ENCODE assay signal across 1 cellular context in the genomic region with DNA sequence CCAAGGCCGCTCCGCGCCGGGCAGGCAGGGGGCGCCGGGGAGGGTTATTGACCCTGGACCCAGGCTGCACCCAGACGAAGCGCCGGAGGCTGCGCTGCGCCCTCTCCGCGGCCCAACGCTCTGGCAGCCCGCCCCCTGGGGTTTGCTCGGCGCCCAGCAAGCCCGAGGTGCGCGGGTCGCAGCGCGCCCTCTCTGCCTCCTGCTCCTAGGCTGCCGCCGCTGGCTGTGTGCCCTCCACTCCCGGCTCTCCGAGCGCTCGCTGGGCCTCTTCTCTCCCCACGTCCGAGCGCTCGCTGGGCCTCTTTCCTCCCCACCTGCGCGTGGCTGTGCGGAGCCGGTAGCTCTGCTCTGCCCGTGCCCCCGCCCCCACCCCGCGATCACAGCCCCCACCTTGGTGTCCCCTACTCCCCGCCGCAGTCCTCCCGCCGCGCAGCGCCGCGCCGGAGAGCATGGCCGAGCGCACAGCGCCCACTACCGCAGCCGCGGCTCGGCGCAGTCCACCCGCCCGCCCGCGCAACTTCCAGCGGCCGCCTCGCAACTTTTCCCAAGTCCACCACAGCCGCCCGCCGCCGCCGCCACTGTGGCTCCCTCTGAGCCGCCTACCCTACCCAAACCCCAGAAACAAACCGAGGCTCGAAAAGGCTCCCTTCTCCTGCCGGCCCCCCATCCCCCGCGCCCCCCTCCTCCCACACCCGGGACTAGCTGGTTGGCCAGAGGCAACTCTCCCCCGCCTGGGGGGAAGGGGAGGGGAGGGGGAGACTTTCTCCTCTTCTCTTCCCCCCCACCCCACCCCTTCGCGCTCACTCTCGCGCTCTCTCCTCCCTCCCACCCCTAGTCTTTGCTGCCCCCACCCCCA.
TF ChIP-seq lines count a peak whose summit lies in the region.

No MANE protein-coding gene starts in this region.

TF ChIP-seq in HepG2, 621 proteins besides CTCF, POLR2A, EP300 and RAD21 (continued from another document and continues in another):
- TF ChIP-seq, protein P1, sequence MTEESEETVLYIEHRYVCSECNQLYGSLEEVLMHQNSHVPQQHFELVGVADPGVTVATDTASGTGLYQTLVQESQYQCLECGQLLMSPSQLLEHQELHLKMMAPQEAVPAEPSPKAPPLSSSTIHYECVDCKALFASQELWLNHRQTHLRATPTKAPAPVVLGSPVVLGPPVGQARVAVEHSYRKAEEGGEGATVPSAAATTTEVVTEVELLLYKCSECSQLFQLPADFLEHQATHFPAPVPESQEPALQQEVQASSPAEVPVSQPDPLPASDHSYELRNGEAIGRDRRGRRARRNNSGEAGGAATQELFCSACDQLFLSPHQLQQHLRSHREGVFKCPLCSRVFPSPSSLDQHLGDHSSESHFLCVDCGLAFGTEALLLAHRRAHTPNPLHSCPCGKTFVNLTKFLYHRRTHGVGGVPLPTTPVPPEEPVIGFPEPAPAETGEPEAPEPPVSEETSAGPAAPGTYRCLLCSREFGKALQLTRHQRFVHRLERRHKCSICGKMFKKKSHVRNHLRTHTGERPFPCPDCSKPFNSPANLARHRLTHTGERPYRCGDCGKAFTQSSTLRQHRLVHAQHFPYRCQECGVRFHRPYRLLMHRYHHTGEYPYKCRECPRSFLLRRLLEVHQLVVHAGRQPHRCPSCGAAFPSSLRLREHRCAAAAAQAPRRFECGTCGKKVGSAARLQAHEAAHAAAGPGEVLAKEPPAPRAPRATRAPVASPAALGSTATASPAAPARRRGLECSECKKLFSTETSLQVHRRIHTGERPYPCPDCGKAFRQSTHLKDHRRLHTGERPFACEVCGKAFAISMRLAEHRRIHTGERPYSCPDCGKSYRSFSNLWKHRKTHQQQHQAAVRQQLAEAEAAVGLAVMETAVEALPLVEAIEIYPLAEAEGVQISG (CRISPR knock-in tag; IDR thresholded peaks at IDR 0.05), result peak; percentile 89
- TF ChIP-seq ELF4 (CRISPR knock-in tag; IDR thresholded peaks at IDR 0.05; ENCODE audit: borderline replicate concordance), result no peak
- TF ChIP-seq, protein P2, sequence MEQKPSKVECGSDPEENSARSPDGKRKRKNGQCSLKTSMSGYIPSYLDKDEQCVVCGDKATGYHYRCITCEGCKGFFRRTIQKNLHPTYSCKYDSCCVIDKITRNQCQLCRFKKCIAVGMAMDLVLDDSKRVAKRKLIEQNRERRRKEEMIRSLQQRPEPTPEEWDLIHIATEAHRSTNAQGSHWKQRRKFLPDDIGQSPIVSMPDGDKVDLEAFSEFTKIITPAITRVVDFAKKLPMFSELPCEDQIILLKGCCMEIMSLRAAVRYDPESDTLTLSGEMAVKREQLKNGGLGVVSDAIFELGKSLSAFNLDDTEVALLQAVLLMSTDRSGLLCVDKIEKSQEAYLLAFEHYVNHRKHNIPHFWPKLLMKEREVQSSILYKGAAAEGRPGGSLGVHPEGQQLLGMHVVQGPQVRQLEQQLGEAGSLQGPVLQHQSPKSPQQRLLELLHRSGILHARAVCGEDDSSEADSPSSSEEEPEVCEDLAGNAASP (CRISPR knock-in tag; IDR thresholded peaks at IDR 0.05; ENCODE audit: borderline replicate concordance), result no peak; the same call in 1 of the 2 replicates
- TF ChIP-seq ZNF839 (CRISPR knock-in tag; IDR thresholded peaks at IDR 0.05; ENCODE audit: borderline replicate concordance), result no peak
- TF ChIP-seq, protein P3, sequence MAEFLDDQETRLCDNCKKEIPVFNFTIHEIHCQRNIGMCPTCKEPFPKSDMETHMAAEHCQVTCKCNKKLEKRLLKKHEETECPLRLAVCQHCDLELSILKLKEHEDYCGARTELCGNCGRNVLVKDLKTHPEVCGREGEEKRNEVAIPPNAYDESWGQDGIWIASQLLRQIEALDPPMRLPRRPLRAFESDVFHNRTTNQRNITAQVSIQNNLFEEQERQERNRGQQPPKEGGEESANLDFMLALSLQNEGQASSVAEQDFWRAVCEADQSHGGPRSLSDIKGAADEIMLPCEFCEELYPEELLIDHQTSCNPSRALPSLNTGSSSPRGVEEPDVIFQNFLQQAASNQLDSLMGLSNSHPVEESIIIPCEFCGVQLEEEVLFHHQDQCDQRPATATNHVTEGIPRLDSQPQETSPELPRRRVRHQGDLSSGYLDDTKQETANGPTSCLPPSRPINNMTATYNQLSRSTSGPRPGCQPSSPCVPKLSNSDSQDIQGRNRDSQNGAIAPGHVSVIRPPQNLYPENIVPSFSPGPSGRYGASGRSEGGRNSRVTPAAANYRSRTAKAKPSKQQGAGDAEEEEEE (CRISPR knock-in tag; IDR thresholded peaks at IDR 0.05; ENCODE audit: borderline replicate concordance), result no peak
- 0 out of 2 replicates have a peak, but pooled peaks have one; percentile 12 for TF ChIP-seq ETV5 (CRISPR knock-in tag; IDR thresholded peaks at IDR 0.05; ENCODE audit: borderline replicate concordance)
- TF ChIP-seq KLF9 (CRISPR knock-in tag; IDR thresholded peaks at IDR 0.05; ENCODE audit: low read depth), result no peak
- TF ChIP-seq KDM6A (CRISPR knock-in tag; IDR thresholded peaks at IDR 0.05; ENCODE audit: low read depth), result no peak
- TF ChIP-seq, protein P4, sequence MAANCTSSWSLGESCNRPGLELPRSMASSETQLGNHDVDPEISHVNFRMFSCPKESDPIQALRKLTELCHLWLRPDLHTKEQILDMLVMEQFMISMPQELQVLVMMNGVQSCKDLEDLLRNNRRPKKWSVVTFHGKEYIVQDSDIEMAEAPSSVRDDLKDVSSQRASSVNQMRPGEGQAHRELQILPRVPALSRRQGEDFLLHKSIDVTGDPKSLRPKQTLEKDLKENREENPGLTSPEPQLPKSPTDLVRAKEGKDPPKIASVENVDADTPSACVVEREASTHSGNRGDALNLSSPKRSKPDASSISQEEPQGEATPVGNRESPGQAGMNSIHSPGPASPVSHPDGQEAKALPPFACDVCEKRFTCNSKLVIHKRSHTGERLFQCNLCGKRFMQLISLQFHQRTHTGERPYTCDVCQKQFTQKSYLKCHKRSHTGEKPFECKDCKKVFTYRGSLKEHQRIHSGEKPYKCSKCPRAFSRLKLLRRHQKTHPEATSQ (CRISPR knock-in tag; IDR thresholded peaks at IDR 0.05; ENCODE audit: borderline replicate concordance), result no peak
- no peak for TF ChIP-seq HIVEP1 (CRISPR knock-in tag; IDR thresholded peaks at IDR 0.05)
- TF ChIP-seq ZNF547 (CRISPR knock-in tag; IDR thresholded peaks at IDR 0.05), result no peak
- peak; percentile 73; the same call in 1 of the 2 replicates for TF ChIP-seq ZNF777 (CRISPR knock-in tag; IDR thresholded peaks at IDR 0.05)
- TF ChIP-seq ZNF7 (CRISPR knock-in tag; IDR thresholded peaks at IDR 0.05), result no peak
- no peak for TF ChIP-seq CCDC6 (CRISPR knock-in tag; IDR thresholded peaks at IDR 0.05)
- TF ChIP-seq NFE2 (CRISPR knock-in tag; IDR thresholded peaks at IDR 0.05), result no peak
- TF ChIP-seq, protein P5, sequence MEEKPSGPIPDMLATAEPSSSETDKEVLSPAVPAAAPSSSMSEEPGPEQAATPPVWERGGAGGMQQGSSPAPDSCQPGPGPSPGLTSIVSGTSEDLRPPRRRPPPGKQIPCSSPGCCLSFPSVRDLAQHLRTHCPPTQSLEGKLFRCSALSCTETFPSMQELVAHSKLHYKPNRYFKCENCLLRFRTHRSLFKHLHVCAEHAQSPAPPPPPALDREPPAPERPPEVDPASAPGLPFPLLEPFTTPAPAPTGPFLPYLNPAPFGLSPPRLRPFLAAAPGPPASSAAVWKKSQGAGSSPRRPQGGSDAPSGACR (CRISPR knock-in tag; IDR thresholded peaks at IDR 0.05), result 0 out of 2 replicates have a peak, but pooled peaks have one; percentile 15
- no peak for TF ChIP-seq ZNF781 (CRISPR knock-in tag; IDR thresholded peaks at IDR 0.05; ENCODE audit: borderline replicate concordance, not compliant biosample characterization)
- no peak for TF ChIP-seq RAD51 (IDR thresholded peaks at IDR 0.05; ENCODE audit: borderline replicate concordance)
- TF ChIP-seq, protein P6, sequence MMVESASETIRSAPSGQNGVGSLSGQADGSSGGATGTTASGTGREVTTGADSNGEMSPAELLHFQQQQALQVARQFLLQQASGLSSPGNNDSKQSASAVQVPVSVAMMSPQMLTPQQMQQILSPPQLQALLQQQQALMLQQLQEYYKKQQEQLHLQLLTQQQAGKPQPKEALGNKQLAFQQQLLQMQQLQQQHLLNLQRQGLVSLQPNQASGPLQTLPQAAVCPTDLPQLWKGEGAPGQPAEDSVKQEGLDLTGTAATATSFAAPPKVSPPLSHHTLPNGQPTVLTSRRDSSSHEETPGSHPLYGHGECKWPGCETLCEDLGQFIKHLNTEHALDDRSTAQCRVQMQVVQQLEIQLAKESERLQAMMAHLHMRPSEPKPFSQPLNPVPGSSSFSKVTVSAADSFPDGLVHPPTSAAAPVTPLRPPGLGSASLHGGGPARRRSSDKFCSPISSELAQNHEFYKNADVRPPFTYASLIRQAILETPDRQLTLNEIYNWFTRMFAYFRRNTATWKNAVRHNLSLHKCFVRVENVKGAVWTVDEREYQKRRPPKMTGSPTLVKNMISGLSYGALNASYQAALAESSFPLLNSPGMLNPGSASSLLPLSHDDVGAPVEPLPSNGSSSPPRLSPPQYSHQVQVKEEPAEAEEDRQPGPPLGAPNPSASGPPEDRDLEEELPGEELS (CRISPR knock-in tag; IDR thresholded peaks at IDR 0.05), result no peak
- peak; percentile 63 for TF ChIP-seq SPEN (CRISPR knock-in tag; IDR thresholded peaks at IDR 0.05; ENCODE audit: low read depth)
- TF ChIP-seq, protein P7, sequence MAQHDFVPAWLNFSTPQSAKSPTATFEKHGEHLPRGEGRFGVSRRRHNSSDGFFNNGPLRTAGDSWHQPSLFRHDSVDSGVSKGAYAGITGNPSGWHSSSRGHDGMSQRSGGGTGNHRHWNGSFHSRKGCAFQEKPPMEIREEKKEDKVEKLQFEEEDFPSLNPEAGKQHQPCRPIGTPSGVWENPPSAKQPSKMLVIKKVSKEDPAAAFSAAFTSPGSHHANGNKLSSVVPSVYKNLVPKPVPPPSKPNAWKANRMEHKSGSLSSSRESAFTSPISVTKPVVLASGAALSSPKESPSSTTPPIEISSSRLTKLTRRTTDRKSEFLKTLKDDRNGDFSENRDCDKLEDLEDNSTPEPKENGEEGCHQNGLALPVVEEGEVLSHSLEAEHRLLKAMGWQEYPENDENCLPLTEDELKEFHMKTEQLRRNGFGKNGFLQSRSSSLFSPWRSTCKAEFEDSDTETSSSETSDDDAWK (CRISPR knock-in tag; IDR thresholded peaks at IDR 0.05), result no peak
- TF ChIP-seq, protein P8, sequence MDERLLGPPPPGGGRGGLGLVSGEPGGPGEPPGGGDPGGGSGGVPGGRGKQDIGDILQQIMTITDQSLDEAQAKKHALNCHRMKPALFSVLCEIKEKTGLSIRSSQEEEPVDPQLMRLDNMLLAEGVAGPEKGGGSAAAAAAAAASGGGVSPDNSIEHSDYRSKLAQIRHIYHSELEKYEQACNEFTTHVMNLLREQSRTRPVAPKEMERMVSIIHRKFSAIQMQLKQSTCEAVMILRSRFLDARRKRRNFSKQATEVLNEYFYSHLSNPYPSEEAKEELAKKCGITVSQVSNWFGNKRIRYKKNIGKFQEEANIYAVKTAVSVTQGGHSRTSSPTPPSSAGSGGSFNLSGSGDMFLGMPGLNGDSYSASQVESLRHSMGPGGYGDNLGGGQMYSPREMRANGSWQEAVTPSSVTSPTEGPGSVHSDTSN (CRISPR knock-in tag; IDR thresholded peaks at IDR 0.05), result no peak
- TF ChIP-seq, protein P9, sequence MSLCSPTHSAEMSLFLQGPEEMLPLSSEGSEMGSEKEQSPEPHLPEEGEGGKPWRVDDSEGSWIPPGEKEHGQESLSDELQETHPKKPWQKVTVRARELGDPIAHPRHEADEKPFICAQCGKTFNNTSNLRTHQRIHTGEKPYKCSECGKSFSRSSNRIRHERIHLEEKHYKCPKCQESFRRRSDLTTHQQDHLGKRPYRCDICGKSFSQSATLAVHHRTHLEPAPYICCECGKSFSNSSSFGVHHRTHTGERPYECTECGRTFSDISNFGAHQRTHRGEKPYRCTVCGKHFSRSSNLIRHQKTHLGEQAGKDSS (CRISPR knock-in tag; IDR thresholded peaks at IDR 0.05; ENCODE audit: borderline replicate concordance, low read depth), result no peak
- no peak for TF ChIP-seq CBX2 (IDR thresholded peaks at IDR 0.05; ENCODE audit: low read depth, low read length)
- no peak for TF ChIP-seq CBX2 (CRISPR knock-in tag; IDR thresholded peaks at IDR 0.05; ENCODE audit: low read depth)
- TF ChIP-seq ZNF549 (CRISPR knock-in tag; IDR thresholded peaks at IDR 0.05), result no peak
- no peak for TF ChIP-seq ZNF619 (CRISPR knock-in tag; IDR thresholded peaks at IDR 0.05)
- TF ChIP-seq KMT2B (CRISPR knock-in tag; IDR thresholded peaks at IDR 0.05), result no peak; the same call in 1 of the 2 replicates
- peak; percentile 50; the same call in 1 of the 2 replicates for TF ChIP-seq DMAP1 (CRISPR knock-in tag; IDR thresholded peaks at IDR 0.05)
- 0 out of 2 replicates have a peak, but pooled peaks have one; percentile 2 for TF ChIP-seq ARID2 (CRISPR knock-in tag; IDR thresholded peaks at IDR 0.05; ENCODE audit: borderline replicate concordance)
- TF ChIP-seq ZNF136 (CRISPR knock-in tag; IDR thresholded peaks at IDR 0.05; ENCODE audit: low read depth), result no peak
- TF ChIP-seq NR1H2 (CRISPR knock-in tag; IDR thresholded peaks at IDR 0.05; ENCODE audit: borderline replicate concordance, low read depth), result no peak
- 0 out of 2 replicates have a peak, but pooled peaks have one; percentile 24 for TF ChIP-seq HDAC2 (CRISPR knock-in tag; IDR thresholded peaks at IDR 0.05)
- no peak for TF ChIP-seq CEBPB (IDR thresholded peaks at IDR 0.05; ENCODE audit: borderline replicate concordance, low read depth, low read length)
- no peak for TF ChIP-seq BRCA1 (CRISPR knock-in tag; IDR thresholded peaks at IDR 0.05)
- peak; percentile 64; the same call in 1 of the 2 replicates for TF ChIP-seq ZNF724P (CRISPR knock-in tag; IDR thresholded peaks at IDR 0.05; ENCODE audit: borderline replicate concordance)
- TF ChIP-seq, protein P10, sequence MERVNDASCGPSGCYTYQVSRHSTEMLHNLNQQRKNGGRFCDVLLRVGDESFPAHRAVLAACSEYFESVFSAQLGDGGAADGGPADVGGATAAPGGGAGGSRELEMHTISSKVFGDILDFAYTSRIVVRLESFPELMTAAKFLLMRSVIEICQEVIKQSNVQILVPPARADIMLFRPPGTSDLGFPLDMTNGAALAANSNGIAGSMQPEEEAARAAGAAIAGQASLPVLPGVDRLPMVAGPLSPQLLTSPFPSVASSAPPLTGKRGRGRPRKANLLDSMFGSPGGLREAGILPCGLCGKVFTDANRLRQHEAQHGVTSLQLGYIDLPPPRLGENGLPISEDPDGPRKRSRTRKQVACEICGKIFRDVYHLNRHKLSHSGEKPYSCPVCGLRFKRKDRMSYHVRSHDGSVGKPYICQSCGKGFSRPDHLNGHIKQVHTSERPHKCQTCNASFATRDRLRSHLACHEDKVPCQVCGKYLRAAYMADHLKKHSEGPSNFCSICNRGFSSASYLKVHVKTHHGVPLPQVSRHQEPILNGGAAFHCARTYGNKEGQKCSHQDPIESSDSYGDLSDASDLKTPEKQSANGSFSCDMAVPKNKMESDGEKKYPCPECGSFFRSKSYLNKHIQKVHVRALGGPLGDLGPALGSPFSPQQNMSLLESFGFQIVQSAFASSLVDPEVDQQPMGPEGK (CRISPR knock-in tag; IDR thresholded peaks at IDR 0.05), result peak; percentile 82
- TF ChIP-seq ZNF614 (CRISPR knock-in tag; IDR thresholded peaks at IDR 0.05; ENCODE audit: borderline replicate concordance), result 0 out of 2 replicates have a peak, but pooled peaks have one; percentile 22
- TF ChIP-seq NRL (CRISPR knock-in tag; IDR thresholded peaks at IDR 0.05; ENCODE audit: borderline replicate concordance), result peak; percentile 30; the same call in 1 of the 2 replicates
- TF ChIP-seq TCF12 (IDR thresholded peaks at IDR 0.05), result no peak
- TF ChIP-seq TCF12 (CRISPR knock-in tag; IDR thresholded peaks at IDR 0.05), result no peak
- TF ChIP-seq ZKSCAN5 (CRISPR knock-in tag; IDR thresholded peaks at IDR 0.05), result no peak
- peak; percentile 86; the same call in 1 of the 2 replicates for TF ChIP-seq ZNF788 (CRISPR knock-in tag; IDR thresholded peaks at IDR 0.05; ENCODE audit: borderline replicate concordance)
- 0 out of 2 replicates have a peak, but pooled peaks have one; percentile 13 for TF ChIP-seq ZNF644 (CRISPR knock-in tag; IDR thresholded peaks at IDR 0.05; ENCODE audit: low read depth)
- TF ChIP-seq KDM3A (CRISPR knock-in tag; IDR thresholded peaks at IDR 0.05; ENCODE audit: low read depth), result no peak
- TF ChIP-seq ARHGAP35 (CRISPR knock-in tag; IDR thresholded peaks at IDR 0.05; ENCODE audit: borderline replicate concordance), result no peak
